In genomic region chr22:33823552-33823951, GRCh38 we compare ENCODE assay signal across 21 cellular contexts.
A peak's percentile ranks its signal among the peaks of the same experiment; 100 is the strongest.
DNase-seq lines count a peak whose midpoint lies in the region; ATAC-seq and TF ChIP-seq lines count a peak whose summit lies in the region.
"Had no signal": no experiment of that assay in that cellular context is flagged by ENCODE, and none has a peak within 500 bp of the region (broad histone marks: within the 10 kb centered on the region; RNA-seq: fewer than 3 reads in every experiment).

No MANE protein-coding gene starts in this region.

- H3K27me3 Mint-ChIP-seq in H9 (ENCODE audit: low read depth): no peaks in the 10 kb centered on the region
- no peaks in the 10 kb centered on the region for H3K27me3 Mint-ChIP-seq in progenitor cell of endocrine pancreas
- peaks cover 5% of the 10 kb centered on the region for H3K27me3 Mint-ChIP-seq in activated T-cell treated with anti-CD3 and anti-CD28 coated beads, Interleukin-2, amount 50 U/mL, for 72 hours (ENCODE audit: low read depth)
- H3K27me3 Mint-ChIP-seq: activated T-helper 17 cell treated with anti-CD3 and anti-CD28 coated beads, Interleukin-2, amount 50 U/mL, for 72 hours; CD4-positive, CD25-positive, alpha-beta regulatory T cell had no signal

- H3K79me2 ChIP-seq in H9 (ENCODE audit: insufficient read depth, low read length): peaks cover 30% of the 10 kb centered on the region; the same call in 1 of the 2 replicates
- H3K79me2 ChIP-seq in PC-9 (ENCODE audit: low read depth): no peaks in the 10 kb centered on the region

- H3K79me1 ChIP-seq in H9 (ENCODE audit: insufficient read depth, low read depth, low read length, poor library complexity, severe bottlenecking): peaks cover 6% of the 10 kb centered on the region

- ATAC-seq in activated T-cell treated with anti-CD3 and anti-CD28 coated beads, Interleukin-2, amount 50 U/mL, for 72 hours (replicated peaks in 1 of 2): no peak
- ATAC-seq: activated T-helper 17 cell treated with anti-CD3 and anti-CD28 coated beads, Interleukin-2, amount 50 U/mL, for 72 hours; K562; naive thymus-derived CD4-positive, alpha-beta T cell had no signal

- H2AFZ ChIP-seq in H9 (ENCODE audit: low read length) (no peak overlapping the region), PC-9 (no peak overlapping the region)

- CTCF ChIA-PET in PC-9 (lab: Charles Lee): interaction anchor here (0.6 kb wide), 1 partner anchor 192 kb away, joined by 7 read pairs; no protein-coding TSS in a partner anchor

- POLR2A ChIA-PET in PC-9 (lab: Charles Lee; ENCODE audit: unreplicated experiment): no interaction called here

- no peak overlapping the region for H2BK12ac ChIP-seq in H9 (ENCODE audit: insufficient read length, low read depth, low read length)

- no peaks in the 10 kb centered on the region for H3K9me3 ChIP-seq in H9 (ENCODE audit: control insufficient read depth, low read depth, low read length)
- H3K9me3 ChIP-seq in PC-9 (ENCODE audit: insufficient read depth, low read depth): no peaks in the 10 kb centered on the region
- H3K9me3 ChIP-seq: uterus had no signal

- no peak overlapping the region for H3K14ac ChIP-seq in H9 (ENCODE audit: insufficient read depth, low read length)

- H3K27ac ChIP-seq in H9 (ENCODE audit: insufficient read length, low read depth, low read length) (no peak overlapping the region), PC-9 (no peak overlapping the region)

- no TSS peak for BruUV-seq in PC-9 (replicated peaks; lab: Mats Ljungman, UMichigan)

- H3K4me1 ChIP-seq in H9 (ENCODE audit: insufficient read depth, low read length) (peaks cover 13% of the 10 kb centered on the region), PC-9 (replicated peaks; ENCODE audit: insufficient read depth) (no peaks in the 10 kb centered on the region)

- no peak for DNase-seq in H9
- peak; percentile 19 to 46 for DNase-seq in cardiac fibroblast (ENCODE audit: low read depth in 2 of 2)
- DNase-seq in hepatic stellate cell (ENCODE audit: low spot score): peak; percentile 59
- DNase-seq in progenitor cell of endocrine pancreas (ENCODE audit: low spot score, unreplicated experiment): no peak
- no peak for DNase-seq in posterior cingulate gyrus
- no peak for DNase-seq in GM03348 (ENCODE audit: low spot score)
- no peak for DNase-seq in activated T-cell treated with anti-CD3 and anti-CD28 coated beads, Interleukin-2, amount 50 U/mL, for 72 hours
- no peak for DNase-seq in PC-9
- DNase-seq: caudate nucleus; CD4-positive, CD25-positive, alpha-beta regulatory T cell; erythroblast; MV-4-11; naive thymus-derived CD4-positive, alpha-beta T cell; NCI-H1694 treated with DMSO at 0.1 percent for 48 hours; RPMI8226; stimulated activated CD4-positive, alpha-beta T cell treated with anti-CD3 and anti-CD28 coated beads, Interleukin-12 subunit alpha, Interleukin-12 subunit beta, amount 100 ng/mL, for 4 hours; stimulated activated CD8-positive, alpha-beta memory T cell treated with anti-CD3 and anti-CD28 coated beads, Interleukin-4, amount 100 ng/mL, for 48 hours; uterus had no signal

- no peaks in the 10 kb centered on the region for H3K27me3 ChIP-seq in H9 (ENCODE audit: insufficient read depth, low read length)
- no peaks in the 10 kb centered on the region for H3K27me3 ChIP-seq in PC-9 (ENCODE audit: insufficient read depth, low read depth)
- H3K27me3 ChIP-seq: uterus had no signal

- peaks cover 5 to 11% (median 6%) of the 10 kb centered on the region in 3 experiments; a peak in 6 of 7 replicates for H3K36me3 Mint-ChIP-seq in H9 (ENCODE audit: insufficient read depth in 1 of 3, low read depth in 3 of 3)
- H3K36me3 Mint-ChIP-seq in progenitor cell of endocrine pancreas (ENCODE audit: insufficient read depth): peaks cover 12% of the 10 kb centered on the region
- H3K36me3 Mint-ChIP-seq in activated T-cell treated with anti-CD3 and anti-CD28 coated beads, Interleukin-2, amount 50 U/mL, for 72 hours (ENCODE audit: insufficient read depth in 2 of 2): no peaks in the 10 kb centered on the region
- H3K36me3 Mint-ChIP-seq: CD4-positive, CD25-positive, alpha-beta regulatory T cell; naive thymus-derived CD4-positive, alpha-beta T cell had no signal

- H3K23me2 ChIP-seq in H9 (ENCODE audit: insufficient read length, low read depth, low read length, poor library complexity, severe bottlenecking): no peaks in the 10 kb centered on the region

- H2AK5ac ChIP-seq in H9 (ENCODE audit: insufficient read length, low read length): no peak overlapping the region

- no peak overlapping the region for H2BK15ac ChIP-seq in H9 (ENCODE audit: low read depth, low read length)

- peak overlapping the region; percentile 17 to 60 (median 30); a peak in 3 of 7 replicates for H3K27ac Mint-ChIP-seq in H9
- H3K27ac Mint-ChIP-seq in progenitor cell of endocrine pancreas: peak overlapping the region; percentile 65
- no peak overlapping the region for H3K27ac Mint-ChIP-seq in activated T-cell treated with anti-CD3 and anti-CD28 coated beads, Interleukin-2, amount 50 U/mL, for 72 hours
- H3K27ac Mint-ChIP-seq: activated T-helper 17 cell treated with anti-CD3 and anti-CD28 coated beads, Interleukin-2, amount 50 U/mL, for 72 hours; CD4-positive, CD25-positive, alpha-beta regulatory T cell; naive thymus-derived CD4-positive, alpha-beta T cell had no signal

- H3K9ac ChIP-seq in H9 (ENCODE audit: extremely low read depth, insufficient read length, low read length): no peak overlapping the region

- H3T11ph ChIP-seq in H9 (ENCODE audit: low read length): no peak overlapping the region

- H4K20me1 ChIP-seq in H9 (ENCODE audit: control insufficient read depth, insufficient read depth, insufficient read length): no peaks in the 10 kb centered on the region
- H4K20me1 ChIP-seq in PC-9 (ENCODE audit: insufficient read depth): no peaks in the 10 kb centered on the region

- H3F3A ChIP-seq in PC-9 (ENCODE audit: insufficient read depth, low read depth): no peaks in the 10 kb centered on the region

- no peak overlapping the region for H4K5ac ChIP-seq in H9 (ENCODE audit: insufficient read length, low read depth, low read length)

- WGBS in H9 (ENCODE audit: extremely low coverage, insufficient read length, low lambda C conversion rate): no CpG with 5 or more reads among the region's 8 CpGs

- no peaks in the 10 kb centered on the region for H3K9me2 ChIP-seq in PC-9 (ENCODE audit: insufficient read depth)

- no peak overlapping the region for H4K8ac ChIP-seq in H9 (replicated peaks; ENCODE audit: insufficient read length, low read depth, low read length)

- H3K4me2 ChIP-seq in H9 (ENCODE audit: insufficient read depth, insufficient read length, low read length): no peak overlapping the region
- H3K4me2 ChIP-seq in PC-9: no peak overlapping the region

- H4K91ac ChIP-seq in H9 (ENCODE audit: insufficient read length, low read depth, low read length): no peak overlapping the region

- peaks cover 63 to 71% of the 10 kb centered on the region in 2 experiments for H3K4me1 Mint-ChIP-seq in H9
- peaks cover 8% of the 10 kb centered on the region for H3K4me1 Mint-ChIP-seq in progenitor cell of endocrine pancreas (ENCODE audit: low read depth)
- H3K4me1 Mint-ChIP-seq in activated T-cell treated with anti-CD3 and anti-CD28 coated beads, Interleukin-2, amount 50 U/mL, for 72 hours (ENCODE audit: low read depth): no peaks in the 10 kb centered on the region
- H3K4me1 Mint-ChIP-seq: activated T-helper 17 cell treated with anti-CD3 and anti-CD28 coated beads, Interleukin-2, amount 50 U/mL, for 72 hours; CD4-positive, CD25-positive, alpha-beta regulatory T cell; naive thymus-derived CD4-positive, alpha-beta T cell had no signal

- H3K4me3 Mint-ChIP-seq in H9 (no peak overlapping the region), progenitor cell of endocrine pancreas (ENCODE audit: low read depth) (no peak overlapping the region)
- H3K4me3 Mint-ChIP-seq in activated T-cell treated with anti-CD3 and anti-CD28 coated beads, Interleukin-2, amount 50 U/mL, for 72 hours: no peak overlapping the region
- H3K4me3 Mint-ChIP-seq: activated T-helper 17 cell treated with anti-CD3 and anti-CD28 coated beads, Interleukin-2, amount 50 U/mL, for 72 hours; CD4-positive, CD25-positive, alpha-beta regulatory T cell; naive thymus-derived CD4-positive, alpha-beta T cell had no signal

- H2BK120ac ChIP-seq in H9 (ENCODE audit: low read depth, low read length, poor library complexity, severe bottlenecking): no peak overlapping the region

- no peak overlapping the region for H2BK20ac ChIP-seq in H9 (ENCODE audit: low read depth, low read length, poor library complexity, severe bottlenecking)

- no peak overlapping the region for H3K56ac ChIP-seq in H9 (ENCODE audit: insufficient read length, low read depth, low read length)

- no peak for TF ChIP-seq CTCF in H9 (conservative IDR thresholded peaks at IDR 0.05)
- no peak for TF ChIP-seq CTCF in cardiac fibroblast (IDR thresholded peaks at IDR 0.05; ENCODE audit: low read depth, low read length)
- TF ChIP-seq CTCF in progenitor cell of endocrine pancreas (IDR thresholded peaks at IDR 0.05; ENCODE audit: unreplicated experiment): no peak
- no peak for TF ChIP-seq CTCF in PC-9 (conservative IDR thresholded peaks at IDR 0.05)

- no peaks in the 10 kb centered on the region for H3K36me3 ChIP-seq in PC-9 (ENCODE audit: low read depth)
- H3K36me3 ChIP-seq: uterus had no signal

- no peak overlapping the region for H3K18ac ChIP-seq in H9 (ENCODE audit: insufficient read length, low read depth, low read length)

- no peak overlapping the region for H2BK5ac ChIP-seq in H9 (ENCODE audit: insufficient read length, low read length)

- H3K4ac ChIP-seq in H9 (ENCODE audit: low read depth, low read length): no peak overlapping the region

- H3K23ac ChIP-seq in H9 (ENCODE audit: insufficient read length, low read depth, low read length): no peak overlapping the region

- intact Hi-C loops in posterior cingulate gyrus (cut with DNase I): no loop called here
- intact Hi-C loops in PC-9 (cut with micrococcal nuclease; ENCODE audit: unreplicated experiment): no loop called here

- H3K4me3 ChIP-seq in cardiac fibroblast (replicated peaks in 1 of 2; ENCODE audit: low read depth in 2 of 2, low read length in 2 of 2) (no peak overlapping the region), PC-9 (no peak overlapping the region)
- H3K4me3 ChIP-seq: K562, lung, uterus had no signal

- H3K9me3 Mint-ChIP-seq in H9: peaks cover 0 to 2% of the 10 kb centered on the region in 2 experiments; a peak in 1 of 5 replicates
- no peaks in the 10 kb centered on the region for H3K9me3 Mint-ChIP-seq in progenitor cell of endocrine pancreas (ENCODE audit: low read depth)
- H3K9me3 Mint-ChIP-seq in activated T-cell treated with anti-CD3 and anti-CD28 coated beads, Interleukin-2, amount 50 U/mL, for 72 hours: peaks cover 5 to 7% of the 10 kb centered on the region in 2 donors

Comparison
In these comparisons a context has a peak if more than half of its experiments do, and no peak if none do; other contexts are left out.
1. DNase-seq: peak in cardiac fibroblast (2 of 2) and hepatic stellate cell (single experiment); none in H9 (single experiment), progenitor cell of endocrine pancreas (single experiment), posterior cingulate gyrus (0 of 10), GM03348 (single experiment), activated T-cell treated with anti-CD3 and anti-CD28 coated beads, Interleukin-2, amount 50 U/mL, for 72 hours (0 of 2) and PC-9 (0 of 2).